1 cellular context compared by ENCODE assay signal in the genomic region with DNA sequence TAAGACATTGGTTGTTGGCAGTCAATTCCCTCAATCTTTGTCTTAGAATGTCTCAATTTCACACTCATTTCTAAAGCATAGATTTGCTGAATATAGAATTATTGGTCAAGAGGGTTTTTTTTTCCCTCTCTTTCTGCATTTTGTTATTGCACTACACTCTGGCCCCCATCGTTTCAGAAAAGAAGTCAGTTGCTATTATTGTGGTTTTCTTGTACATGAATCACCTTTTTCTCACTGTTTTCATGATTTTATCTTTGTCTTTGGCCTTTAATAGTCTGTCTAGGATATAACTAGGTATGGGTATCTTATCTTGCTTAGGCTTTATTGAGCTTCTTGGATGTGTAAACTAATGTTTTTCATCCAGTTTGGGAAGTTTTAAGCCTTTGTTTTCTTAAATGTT.
TF ChIP-seq lines count a peak whose summit lies in the region.

No MANE protein-coding gene starts in this region.

TF ChIP-seq in SK-N-SH treated with all-trans-retinoic acid at 6 μM for 48 hours, 23 proteins besides CTCF, POLR2A, EP300 and RAD21 (continued from another document):
- TF ChIP-seq, protein P1, sequence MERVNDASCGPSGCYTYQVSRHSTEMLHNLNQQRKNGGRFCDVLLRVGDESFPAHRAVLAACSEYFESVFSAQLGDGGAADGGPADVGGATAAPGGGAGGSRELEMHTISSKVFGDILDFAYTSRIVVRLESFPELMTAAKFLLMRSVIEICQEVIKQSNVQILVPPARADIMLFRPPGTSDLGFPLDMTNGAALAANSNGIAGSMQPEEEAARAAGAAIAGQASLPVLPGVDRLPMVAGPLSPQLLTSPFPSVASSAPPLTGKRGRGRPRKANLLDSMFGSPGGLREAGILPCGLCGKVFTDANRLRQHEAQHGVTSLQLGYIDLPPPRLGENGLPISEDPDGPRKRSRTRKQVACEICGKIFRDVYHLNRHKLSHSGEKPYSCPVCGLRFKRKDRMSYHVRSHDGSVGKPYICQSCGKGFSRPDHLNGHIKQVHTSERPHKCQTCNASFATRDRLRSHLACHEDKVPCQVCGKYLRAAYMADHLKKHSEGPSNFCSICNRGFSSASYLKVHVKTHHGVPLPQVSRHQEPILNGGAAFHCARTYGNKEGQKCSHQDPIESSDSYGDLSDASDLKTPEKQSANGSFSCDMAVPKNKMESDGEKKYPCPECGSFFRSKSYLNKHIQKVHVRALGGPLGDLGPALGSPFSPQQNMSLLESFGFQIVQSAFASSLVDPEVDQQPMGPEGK (CRISPR knock-in tag; IDR thresholded peaks at IDR 0.05; ENCODE audit: borderline replicate concordance): no peak
- no peak for TF ChIP-seq ISL1 (CRISPR knock-in tag; IDR thresholded peaks at IDR 0.05)
- no peak for TF ChIP-seq TOX (CRISPR knock-in tag; IDR thresholded peaks at IDR 0.05; ENCODE audit: borderline replicate concordance)
- no peak for TF ChIP-seq OSR1 (CRISPR knock-in tag; IDR thresholded peaks at IDR 0.05)
- no peak for TF ChIP-seq ARNTL (CRISPR knock-in tag; IDR thresholded peaks at IDR 0.05; ENCODE audit: borderline replicate concordance, low read depth)
- TF ChIP-seq, protein P2, sequence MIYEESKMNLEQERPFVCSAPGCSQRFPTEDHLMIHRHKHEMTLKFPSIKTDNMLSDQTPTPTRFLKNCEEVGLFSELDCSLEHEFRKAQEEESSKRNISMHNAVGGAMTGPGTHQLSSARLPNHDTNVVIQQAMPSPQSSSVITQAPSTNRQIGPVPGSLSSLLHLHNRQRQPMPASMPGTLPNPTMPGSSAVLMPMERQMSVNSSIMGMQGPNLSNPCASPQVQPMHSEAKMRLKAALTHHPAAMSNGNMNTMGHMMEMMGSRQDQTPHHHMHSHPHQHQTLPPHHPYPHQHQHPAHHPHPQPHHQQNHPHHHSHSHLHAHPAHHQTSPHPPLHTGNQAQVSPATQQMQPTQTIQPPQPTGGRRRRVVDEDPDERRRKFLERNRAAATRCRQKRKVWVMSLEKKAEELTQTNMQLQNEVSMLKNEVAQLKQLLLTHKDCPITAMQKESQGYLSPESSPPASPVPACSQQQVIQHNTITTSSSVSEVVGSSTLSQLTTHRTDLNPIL (CRISPR knock-in tag; IDR thresholded peaks at IDR 0.05; ENCODE audit: low read depth): no peak
- no peak for TF ChIP-seq GLIS3 (CRISPR knock-in tag; IDR thresholded peaks at IDR 0.05)
